In genomic region chr12:63133981-63134380, GRCh38 we compare ENCODE assay signal across 26 cellular contexts. TPM values are rescaled to one million over a fixed set of nuclear protein-coding genes. Genes with fewer than 3 reads are reported as not detected.
"Had no signal": no experiment of that assay in that cellular context is flagged by ENCODE, and none has a peak within 500 bp of the region (broad histone marks: within the 10 kb centered on the region; RNA-seq: fewer than 3 reads in every experiment).

No MANE protein-coding gene starts in this region.

- ATAC-seq: effector memory CD8-positive, alpha-beta T cell; esophagus mucosa; foreskin keratinocyte; gastrocnemius medialis; gastroesophageal sphincter; heart left ventricle; heart right ventricle had no signal

- DNase-seq: colonic mucosa; cortex of kidney; dermis blood vessel endothelial cell; dorsolateral prefrontal cortex; effector CD4-positive, alpha-beta T cell; effector CD8-positive, alpha-beta T cell; effector memory CD4-positive, alpha-beta T cell; effector memory CD8-positive, alpha-beta T cell; endodermal cell; erythroblast; esophagus squamous epithelium; foreskin fibroblast; foreskin keratinocyte; foreskin melanocyte; gastrocnemius medialis; glutamatergic neuron; head of caudate nucleus; heart left ventricle; heart right ventricle had no signal

RNA-seq across cellular contexts. Expression of gene AVPR1A, which starts 17.0 kb away (rescaled TPM):
- total RNA-seq: dermis microvascular lymphatic vessel endothelial cell, endodermal cell, endothelial cell of umbilical vein, fibroblast of lung, fibroblast of villous mesenchyme, foreskin keratinocyte, glomerular endothelial cell had no signal
